10 cellular contexts compared by ENCODE assay signal in the genomic region with DNA sequence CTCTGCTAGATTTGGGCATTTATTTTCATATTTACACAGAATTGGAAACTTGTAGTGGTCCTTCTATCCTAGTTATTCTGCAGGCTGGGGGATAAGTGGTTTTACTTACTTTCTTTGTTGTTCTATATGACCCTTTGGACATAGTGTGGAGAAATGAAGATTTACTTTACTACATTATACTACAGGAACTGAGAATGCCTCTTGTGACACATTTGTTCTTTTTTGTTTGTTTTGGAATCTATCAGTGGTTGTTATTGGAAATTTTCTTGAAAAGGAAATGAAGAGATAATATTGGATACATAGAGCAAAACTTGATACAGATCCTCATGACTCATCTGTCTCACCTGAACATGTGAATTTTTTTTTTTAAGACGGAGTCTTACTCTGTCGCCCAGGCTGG.
"Had no signal": no experiment of that assay in that cellular context is flagged by ENCODE, and none has a peak within 500 bp of the region (broad histone marks: within the 10 kb centered on the region; RNA-seq: fewer than 3 reads in every experiment).

No MANE protein-coding gene starts in this region.

- H3K36me3 ChIP-seq: HAP-1 had no signal

- H2AFZ ChIP-seq: GM23338 had no signal

- H3K4me1 ChIP-seq: HAP-1 had no signal

- H3K4me3 ChIP-seq: GM23338, HAP-1, K562 had no signal

- FAIRE-seq: H1, HTR-8/SVneo, K562 had no signal

- DNase-seq: H7, HFFc6, IMR-90, KG1 had no signal

- ATAC-seq: GM23338, HCT116, K562 had no signal
